Comparison of ENCODE assay signal across 1 cellular context in the genomic region with DNA sequence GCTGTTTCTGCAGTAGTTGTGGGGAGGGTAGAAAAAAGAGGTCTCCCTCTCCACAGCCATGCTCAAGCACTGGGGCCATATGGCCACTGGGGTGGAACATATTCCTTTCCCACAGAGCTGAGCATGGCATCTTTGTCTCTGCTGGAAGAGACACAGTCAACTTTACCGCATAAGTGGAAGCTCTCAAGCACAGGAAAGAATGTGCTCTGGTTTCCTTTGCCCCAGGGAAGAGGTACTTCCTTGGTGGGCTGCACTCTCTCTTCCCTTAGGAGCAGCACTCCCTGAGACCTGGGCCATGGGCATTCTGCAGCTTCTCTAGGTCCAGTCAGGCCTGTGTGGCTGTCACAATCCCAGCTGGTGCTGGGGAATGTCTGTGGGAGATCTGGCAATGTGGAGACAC.
TF ChIP-seq lines count a peak whose summit lies in the region.

No MANE protein-coding gene starts in this region.

TF ChIP-seq in GM23338, 12 proteins besides CTCF, POLR2A, EP300 and RAD21 (continued from another document):
- TF ChIP-seq, protein P1, sequence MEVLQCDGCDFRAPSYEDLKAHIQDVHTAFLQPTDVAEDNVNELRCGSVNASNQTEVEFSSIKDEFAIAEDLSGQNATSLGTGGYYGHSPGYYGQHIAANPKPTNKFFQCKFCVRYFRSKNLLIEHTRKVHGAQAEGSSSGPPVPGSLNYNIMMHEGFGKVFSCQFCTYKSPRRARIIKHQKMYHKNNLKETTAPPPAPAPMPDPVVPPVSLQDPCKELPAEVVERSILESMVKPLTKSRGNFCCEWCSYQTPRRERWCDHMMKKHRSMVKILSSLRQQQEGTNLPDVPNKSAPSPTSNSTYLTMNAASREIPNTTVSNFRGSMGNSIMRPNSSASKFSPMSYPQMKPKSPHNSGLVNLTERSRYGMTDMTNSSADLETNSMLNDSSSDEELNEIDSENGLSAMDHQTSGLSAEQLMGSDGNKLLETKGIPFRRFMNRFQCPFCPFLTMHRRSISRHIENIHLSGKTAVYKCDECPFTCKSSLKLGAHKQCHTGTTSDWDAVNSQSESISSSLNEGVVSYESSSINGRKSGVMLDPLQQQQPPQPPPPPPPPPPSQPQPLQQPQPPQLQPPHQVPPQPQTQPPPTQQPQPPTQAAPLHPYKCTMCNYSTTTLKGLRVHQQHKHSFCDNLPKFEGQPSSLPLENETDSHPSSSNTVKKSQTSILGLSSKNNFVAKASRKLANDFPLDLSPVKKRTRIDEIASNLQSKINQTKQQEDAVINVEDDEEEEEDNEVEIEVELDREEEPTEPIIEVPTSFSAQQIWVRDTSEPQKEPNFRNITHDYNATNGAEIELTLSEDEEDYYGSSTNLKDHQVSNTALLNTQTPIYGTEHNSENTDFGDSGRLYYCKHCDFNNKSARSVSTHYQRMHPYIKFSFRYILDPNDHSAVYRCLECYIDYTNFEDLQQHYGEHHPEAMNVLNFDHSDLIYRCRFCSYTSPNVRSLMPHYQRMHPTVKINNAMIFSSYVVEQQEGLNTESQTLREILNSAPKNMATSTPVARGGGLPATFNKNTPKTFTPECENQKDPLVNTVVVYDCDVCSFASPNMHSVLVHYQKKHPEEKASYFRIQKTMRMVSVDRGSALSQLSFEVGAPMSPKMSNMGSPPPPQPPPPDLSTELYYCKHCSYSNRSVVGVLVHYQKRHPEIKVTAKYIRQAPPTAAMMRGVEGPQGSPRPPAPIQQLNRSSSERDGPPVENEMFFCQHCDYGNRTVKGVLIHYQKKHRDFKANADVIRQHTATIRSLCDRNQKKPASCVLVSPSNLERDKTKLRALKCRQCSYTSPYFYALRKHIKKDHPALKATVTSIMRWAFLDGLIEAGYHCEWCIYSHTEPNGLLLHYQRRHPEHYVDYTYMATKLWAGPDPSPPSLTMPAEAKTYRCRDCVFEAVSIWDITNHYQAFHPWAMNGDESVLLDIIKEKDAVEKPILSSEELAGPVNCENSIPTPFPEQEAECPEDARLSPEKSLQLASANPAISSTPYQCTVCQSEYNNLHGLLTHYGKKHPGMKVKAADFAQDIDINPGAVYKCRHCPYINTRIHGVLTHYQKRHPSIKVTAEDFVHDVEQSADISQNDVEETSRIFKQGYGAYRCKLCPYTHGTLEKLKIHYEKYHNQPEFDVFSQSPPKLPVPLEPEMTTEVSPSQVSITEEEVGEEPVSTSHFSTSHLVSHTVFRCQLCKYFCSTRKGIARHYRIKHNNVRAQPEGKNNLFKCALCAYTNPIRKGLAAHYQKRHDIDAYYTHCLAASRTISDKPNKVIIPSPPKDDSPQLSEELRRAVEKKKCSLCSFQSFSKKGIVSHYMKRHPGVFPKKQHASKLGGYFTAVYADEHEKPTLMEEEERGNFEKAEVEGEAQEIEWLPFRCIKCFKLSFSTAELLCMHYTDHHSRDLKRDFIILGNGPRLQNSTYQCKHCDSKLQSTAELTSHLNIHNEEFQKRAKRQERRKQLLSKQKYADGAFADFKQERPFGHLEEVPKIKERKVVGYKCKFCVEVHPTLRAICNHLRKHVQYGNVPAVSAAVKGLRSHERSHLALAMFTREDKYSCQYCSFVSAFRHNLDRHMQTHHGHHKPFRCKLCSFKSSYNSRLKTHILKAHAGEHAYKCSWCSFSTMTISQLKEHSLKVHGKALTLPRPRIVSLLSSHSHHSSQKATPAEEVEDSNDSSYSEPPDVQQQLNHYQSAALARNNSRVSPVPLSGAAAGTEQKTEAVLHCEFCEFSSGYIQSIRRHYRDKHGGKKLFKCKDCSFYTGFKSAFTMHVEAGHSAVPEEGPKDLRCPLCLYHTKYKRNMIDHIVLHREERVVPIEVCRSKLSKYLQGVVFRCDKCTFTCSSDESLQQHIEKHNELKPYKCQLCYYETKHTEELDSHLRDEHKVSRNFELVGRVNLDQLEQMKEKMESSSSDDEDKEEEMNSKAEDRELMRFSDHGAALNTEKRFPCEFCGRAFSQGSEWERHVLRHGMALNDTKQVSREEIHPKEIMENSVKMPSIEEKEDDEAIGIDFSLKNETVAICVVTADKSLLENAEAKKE (CRISPR knock-in tag; IDR thresholded peaks at IDR 0.05): no peak
